8 cellular contexts compared by ENCODE assay signal in the genomic region with DNA sequence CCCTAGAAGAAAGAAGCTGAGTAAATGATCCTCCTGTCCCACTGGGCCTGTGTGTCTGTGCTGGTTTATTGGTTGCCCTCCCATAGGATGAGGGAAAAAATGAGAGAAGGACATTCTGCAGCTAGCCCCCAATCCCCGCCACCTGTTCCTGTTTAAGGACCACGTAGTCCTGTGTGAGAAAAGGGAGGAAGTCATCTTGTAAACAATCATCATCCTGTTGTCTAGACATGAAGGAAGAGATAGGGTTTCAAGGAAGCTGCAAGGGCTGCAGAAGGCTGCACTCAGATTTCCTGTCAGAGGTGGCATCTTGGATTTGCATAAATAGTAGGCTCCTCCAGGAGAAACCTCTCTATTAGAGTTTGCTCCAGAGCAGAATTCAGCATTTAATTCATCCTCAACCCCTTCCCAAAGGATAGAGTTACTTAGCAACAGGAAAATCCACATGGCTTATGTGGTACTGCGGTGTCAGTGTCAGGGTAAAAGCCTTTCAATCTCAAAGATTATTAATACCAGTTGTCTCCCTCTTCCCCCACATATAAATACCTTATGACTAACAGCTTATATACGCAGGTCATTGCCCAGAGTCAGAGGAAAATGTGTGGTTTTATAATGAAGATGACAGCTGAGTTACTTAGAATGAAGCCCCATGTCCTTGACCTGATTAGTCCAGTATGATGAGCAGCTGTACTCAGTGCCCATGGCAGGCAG.
DNase-seq lines count a peak whose midpoint lies in the region; ATAC-seq lines count a peak whose summit lies in the region.

No MANE protein-coding gene starts in this region.

- H3K27me3 Mint-ChIP-seq in activated T-cell treated with anti-CD3 and anti-CD28 coated beads, Interleukin-2, amount 50 U/mL, for 24 hours = no peaks in the 10 kb centered on the region
- H3K27me3 Mint-ChIP-seq in effector memory CD8-positive, alpha-beta T cell = no peaks in the 10 kb centered on the region

- H3K4me3 Mint-ChIP-seq in activated T-cell treated with anti-CD3 and anti-CD28 coated beads, Interleukin-2, amount 50 U/mL, for 24 hours = no peak overlapping the region
- no peak overlapping the region for H3K4me3 Mint-ChIP-seq in effector memory CD8-positive, alpha-beta T cell

- peaks cover 89% of the 10 kb centered on the region for H3K4me1 Mint-ChIP-seq in activated T-cell treated with anti-CD3 and anti-CD28 coated beads, Interleukin-2, amount 50 U/mL, for 24 hours (ENCODE audit: low read depth)
- H3K4me1 Mint-ChIP-seq in effector memory CD8-positive, alpha-beta T cell (ENCODE audit: low read depth in 2 of 2) = peaks cover 30 to 44% of the 10 kb centered on the region in 2 donors

- peak; percentile 37 for DNase-seq in activated T-cell treated with anti-CD3 and anti-CD28 coated beads, Interleukin-2, amount 50 U/mL, for 24 hours
- no peak for DNase-seq in activated T-cell treated with anti-CD3 and anti-CD28 coated beads, Interleukin-2, amount 50 U/mL, for 1 hour
- DNase-seq in SW480 (ENCODE audit: low spot score) (peak; percentile 43), NCI-H2196 (lab: John Stamatoyannopoulos, UW; ENCODE audit: unreplicated experiment) (no peak)
- DNase-seq in effector memory CD8-positive, alpha-beta T cell = no peak
- no peak for DNase-seq in stimulated activated naive CD8-positive, alpha-beta T cell treated with anti-CD3 and anti-CD28 coated beads, Interleukin-15, Interleukin-2, amounts not matched to agents 100 U/mL and 50 U/mL, for 24 hours

- peaks cover 9% of the 10 kb centered on the region for H3K36me3 Mint-ChIP-seq in activated T-cell treated with anti-CD3 and anti-CD28 coated beads, Interleukin-2, amount 50 U/mL, for 24 hours (ENCODE audit: low read depth)
- peaks cover 6% of the 10 kb centered on the region for H3K36me3 Mint-ChIP-seq in effector memory CD8-positive, alpha-beta T cell (ENCODE audit: insufficient read depth)

- peak overlapping the region; percentile 87 for H3K27ac Mint-ChIP-seq in activated T-cell treated with anti-CD3 and anti-CD28 coated beads, Interleukin-2, amount 50 U/mL, for 24 hours
- H3K27ac Mint-ChIP-seq in effector memory CD8-positive, alpha-beta T cell = peak overlapping the region; percentile 44 to 55

- ATAC-seq in effector memory CD8-positive, alpha-beta T cell (replicated peaks) = peak; percentile 20
- ATAC-seq in stimulated activated naive CD8-positive, alpha-beta T cell treated with anti-CD3 and anti-CD28 coated beads, Interleukin-15, Interleukin-2, amounts not matched to agents 100 U/mL and 50 U/mL, for 24 hours = peak; percentile 10
- ATAC-seq in HG03442 (IDR thresholded peaks at IDR 0.05; ENCODE audit: unreplicated experiment) (no peak), HG03439 (IDR thresholded peaks at IDR 0.05; ENCODE audit: unreplicated experiment) (no peak)

- H3K9me3 Mint-ChIP-seq in activated T-cell treated with anti-CD3 and anti-CD28 coated beads, Interleukin-2, amount 50 U/mL, for 24 hours = peaks cover 8% of the 10 kb centered on the region
- no peaks in the 10 kb centered on the region for H3K9me3 Mint-ChIP-seq in effector memory CD8-positive, alpha-beta T cell

Comparison
In these comparisons a context has a peak if more than half of its experiments do, and no peak if none do; other contexts are left out.
1. DNase-seq: peak in activated T-cell treated with anti-CD3 and anti-CD28 coated beads, Interleukin-2, amount 50 U/mL, for 24 hours (single experiment) and SW480 (single experiment); none in activated T-cell treated with anti-CD3 and anti-CD28 coated beads, Interleukin-2, amount 50 U/mL, for 1 hour (single experiment), effector memory CD8-positive, alpha-beta T cell (0 of 3), stimulated activated naive CD8-positive, alpha-beta T cell treated with anti-CD3 and anti-CD28 coated beads, Interleukin-15, Interleukin-2, amounts not matched to agents 100 U/mL and 50 U/mL, for 24 hours (single experiment) and NCI-H2196 (single experiment).
2. ATAC-seq: peak in effector memory CD8-positive, alpha-beta T cell (single experiment) and stimulated activated naive CD8-positive, alpha-beta T cell treated with anti-CD3 and anti-CD28 coated beads, Interleukin-15, Interleukin-2, amounts not matched to agents 100 U/mL and 50 U/mL, for 24 hours (single experiment); none in HG03442 (single experiment) and HG03439 (single experiment).